Comparison of ENCODE assay signal across 13 cellular contexts in genomic region chr13:73945371-73945770, GRCh38.
A peak's percentile ranks its signal among the peaks of the same experiment; 100 is the strongest.
DNase-seq lines count a peak whose midpoint lies in the region; ATAC-seq and TF ChIP-seq lines count a peak whose summit lies in the region.
"Had no signal": no experiment of that assay in that cellular context is flagged by ENCODE, and none has a peak within 500 bp of the region (broad histone marks: within the 10 kb centered on the region; RNA-seq: fewer than 3 reads in every experiment).

No MANE protein-coding gene starts in this region.

- H3K4me3 ChIP-seq in muscle layer of colon (ENCODE audit: low read depth in 1 of 2, low read length in 2 of 2), result no peak overlapping the region
- no peak overlapping the region for H3K4me3 ChIP-seq in lower leg skin (ENCODE audit: low read depth, poor library complexity, severe bottlenecking)
- H3K4me3 ChIP-seq: SK-N-MC had no signal

- H3K36me3 ChIP-seq in muscle layer of colon (ENCODE audit: insufficient read depth, low read length), result no peaks in the 10 kb centered on the region

- no peaks in the 10 kb centered on the region for H3K27me3 Mint-ChIP-seq in stimulated activated naive CD8-positive, alpha-beta T cell treated with anti-CD3 and anti-CD28 coated beads, Interleukin-15, Interleukin-2, amounts not matched to agents 100 ng/mL and 50 ng/mL, for 24 hours
- no peaks in the 10 kb centered on the region for H3K27me3 Mint-ChIP-seq in stimulated activated naive CD8-positive, alpha-beta T cell treated with anti-CD3 and anti-CD28 coated beads, Interleukin-15, amount 100 ng/mL, for 72 hours
- H3K27me3 Mint-ChIP-seq in activated naive CD8-positive, alpha-beta T cell treated with anti-CD3 and anti-CD28 coated beads, Interleukin-2, amount 10 ng/mL, durations not matched to agents 7 days and 5 days, result no peaks in the 10 kb centered on the region
- H3K27me3 Mint-ChIP-seq: stimulated activated naive B cell treated with anti-CD40 and anti-IgM and Interleukin-4, amounts not matched to agents 10 μg/mL and 1 μg/mL and 100 μg/mL, for 72 hours had no signal

- peaks cover 18% of the 10 kb centered on the region for H3K36me3 Mint-ChIP-seq in stimulated activated naive CD8-positive, alpha-beta T cell treated with anti-CD3 and anti-CD28 coated beads, Interleukin-15, Interleukin-2, amounts not matched to agents 100 ng/mL and 50 ng/mL, for 24 hours (ENCODE audit: low read depth)
- peaks cover 22% of the 10 kb centered on the region for H3K36me3 Mint-ChIP-seq in activated naive CD8-positive, alpha-beta T cell treated with anti-CD3 and anti-CD28 coated beads, Interleukin-2, amount 10 ng/mL, durations not matched to agents 7 days and 5 days

- no peak for DNase-seq in stimulated activated naive CD8-positive, alpha-beta T cell treated with anti-CD3 and anti-CD28 coated beads, Interleukin-15, amount 100 ng/mL, for 72 hours
- no peak for DNase-seq in activated naive CD8-positive, alpha-beta T cell treated with anti-CD3 and anti-CD28 coated beads, Interleukin-2, amount 10 ng/mL, durations not matched to agents 7 days and 5 days
- no peak for DNase-seq in lower leg skin (ENCODE audit: low spot score in 2 of 2)
- DNase-seq in activated T-cell treated with anti-CD3 and anti-CD28 coated beads for 4 hours, result no peak
- DNase-seq in putamen (ENCODE audit: low spot score), result no peak
- DNase-seq: DMS 273 treated with DMSO at 0.1 percent for 48 hours; NCI-H226; stimulated activated naive B cell treated with anti-CD40 and anti-IgM and Interleukin-4, amounts not matched to agents 10 μg/mL and 1 μg/mL and 100 μg/mL, for 72 hours had no signal

- peak overlapping the region; percentile 19 for H3K27ac Mint-ChIP-seq in stimulated activated naive CD8-positive, alpha-beta T cell treated with anti-CD3 and anti-CD28 coated beads, Interleukin-15, Interleukin-2, amounts not matched to agents 100 ng/mL and 50 ng/mL, for 24 hours
- no peak overlapping the region for H3K27ac Mint-ChIP-seq in stimulated activated naive CD8-positive, alpha-beta T cell treated with anti-CD3 and anti-CD28 coated beads, Interleukin-15, amount 100 ng/mL, for 72 hours
- H3K27ac Mint-ChIP-seq in activated naive CD8-positive, alpha-beta T cell treated with anti-CD3 and anti-CD28 coated beads, Interleukin-2, amount 10 ng/mL, durations not matched to agents 7 days and 5 days, result peak overlapping the region; percentile 49
- H3K27ac Mint-ChIP-seq: stimulated activated naive B cell treated with anti-CD40 and anti-IgM and Interleukin-4, amounts not matched to agents 10 μg/mL and 1 μg/mL and 100 μg/mL, for 72 hours had no signal

- H3K27ac ChIP-seq in muscle layer of colon (ENCODE audit: low read depth, low read length), result peak overlapping the region; percentile 67
- H3K27ac ChIP-seq: SK-N-MC had no signal

- no peak overlapping the region for H3K9ac ChIP-seq in muscle layer of colon (ENCODE audit: low read length)

- H3K4me1 ChIP-seq in muscle layer of colon (ENCODE audit: insufficient read depth, low read length), result peaks cover 25% of the 10 kb centered on the region

- no peak overlapping the region for H3K4me3 Mint-ChIP-seq in stimulated activated naive CD8-positive, alpha-beta T cell treated with anti-CD3 and anti-CD28 coated beads, Interleukin-15, Interleukin-2, amounts not matched to agents 100 ng/mL and 50 ng/mL, for 24 hours
- no peak overlapping the region for H3K4me3 Mint-ChIP-seq in stimulated activated naive CD8-positive, alpha-beta T cell treated with anti-CD3 and anti-CD28 coated beads, Interleukin-15, amount 100 ng/mL, for 72 hours
- H3K4me3 Mint-ChIP-seq in activated naive CD8-positive, alpha-beta T cell treated with anti-CD3 and anti-CD28 coated beads, Interleukin-2, amount 10 ng/mL, durations not matched to agents 7 days and 5 days, result no peak overlapping the region
- H3K4me3 Mint-ChIP-seq: neural crest cell; stimulated activated naive B cell treated with anti-CD40 and anti-IgM and Interleukin-4, amounts not matched to agents 10 μg/mL and 1 μg/mL and 100 μg/mL, for 72 hours had no signal

- no peaks in the 10 kb centered on the region for H3K9me3 Mint-ChIP-seq in stimulated activated naive CD8-positive, alpha-beta T cell treated with anti-CD3 and anti-CD28 coated beads, Interleukin-15, Interleukin-2, amounts not matched to agents 100 ng/mL and 50 ng/mL, for 24 hours
- no peaks in the 10 kb centered on the region for H3K9me3 Mint-ChIP-seq in stimulated activated naive CD8-positive, alpha-beta T cell treated with anti-CD3 and anti-CD28 coated beads, Interleukin-15, amount 100 ng/mL, for 72 hours
- H3K9me3 Mint-ChIP-seq in activated naive CD8-positive, alpha-beta T cell treated with anti-CD3 and anti-CD28 coated beads, Interleukin-2, amount 10 ng/mL, durations not matched to agents 7 days and 5 days, result no peaks in the 10 kb centered on the region
- H3K9me3 Mint-ChIP-seq: neural crest cell; stimulated activated naive B cell treated with anti-CD40 and anti-IgM and Interleukin-4, amounts not matched to agents 10 μg/mL and 1 μg/mL and 100 μg/mL, for 72 hours had no signal

- no peaks in the 10 kb centered on the region for H3K27me3 ChIP-seq in muscle layer of colon (ENCODE audit: control insufficient read depth in 1 of 2, insufficient read depth in 2 of 2, low read length in 2 of 2)

- peaks cover 88% of the 10 kb centered on the region for H3K4me1 Mint-ChIP-seq in stimulated activated naive CD8-positive, alpha-beta T cell treated with anti-CD3 and anti-CD28 coated beads, Interleukin-15, Interleukin-2, amounts not matched to agents 100 ng/mL and 50 ng/mL, for 24 hours (ENCODE audit: low read depth)
- peaks cover 70% of the 10 kb centered on the region for H3K4me1 Mint-ChIP-seq in stimulated activated naive CD8-positive, alpha-beta T cell treated with anti-CD3 and anti-CD28 coated beads, Interleukin-15, amount 100 ng/mL, for 72 hours
- H3K4me1 Mint-ChIP-seq in activated naive CD8-positive, alpha-beta T cell treated with anti-CD3 and anti-CD28 coated beads, Interleukin-2, amount 10 ng/mL, durations not matched to agents 7 days and 5 days, result peaks cover 41% of the 10 kb centered on the region

- POLR2A ChIA-PET in activated naive CD8-positive, alpha-beta T cell treated with anti-CD3 and anti-CD28 coated beads, Interleukin-2, amount 10 ng/mL, durations not matched to agents 7 days and 5 days (lab: Charles Lee), result no interaction called here

- H3K9me3 ChIP-seq in muscle layer of colon (ENCODE audit: low read length), result no peaks in the 10 kb centered on the region

- 50 to 52% methylated on average over 3 of the region's 3 CpGs for WGBS in lower leg skin, 2 donors

- no peak for TF ChIP-seq CTCF in lower leg skin (IDR thresholded peaks at IDR 0.05)

- no peak for TF ChIP-seq POLR2A in lower leg skin (IDR thresholded peaks at IDR 0.05)

- intact Hi-C loops in lower leg skin (cut with DNase I; ENCODE audit: low total_unique reads), result no loop called here

- ATAC-seq in stimulated activated naive CD8-positive, alpha-beta T cell treated with anti-CD3 and anti-CD28 coated beads, Interleukin-15, amount 100 ng/mL, for 72 hours, result no peak
- no peak for ATAC-seq in activated naive CD8-positive, alpha-beta T cell treated with anti-CD3 and anti-CD28 coated beads, Interleukin-2, amount 10 ng/mL, durations not matched to agents 7 days and 5 days (ENCODE audit: low read depth)
- no peak for ATAC-seq in HG03025 (IDR thresholded peaks at IDR 0.05; ENCODE audit: low FRiP score, unreplicated experiment)
- ATAC-seq: stimulated activated naive B cell treated with anti-CD40 and anti-IgM and Interleukin-4, amounts not matched to agents 10 μg/mL and 1 μg/mL and 100 μg/mL, for 72 hours had no signal

Comparison
In these comparisons a context has a peak if more than half of its experiments do, and no peak if none do; other contexts are left out.
1. H3K27ac Mint-ChIP-seq: peak in stimulated activated naive CD8-positive, alpha-beta T cell treated with anti-CD3 and anti-CD28 coated beads, Interleukin-15, Interleukin-2, amounts not matched to agents 100 ng/mL and 50 ng/mL, for 24 hours (single experiment) and activated naive CD8-positive, alpha-beta T cell treated with anti-CD3 and anti-CD28 coated beads, Interleukin-2, amount 10 ng/mL, durations not matched to agents 7 days and 5 days (single experiment); none in stimulated activated naive CD8-positive, alpha-beta T cell treated with anti-CD3 and anti-CD28 coated beads, Interleukin-15, amount 100 ng/mL, for 72 hours (0 of 2).